In genomic region chr4:53580301-53580700, GRCh38 we compare ENCODE assay signal across 32 cellular contexts. TPM values are rescaled to one million over a fixed set of nuclear protein-coding genes. Genes with fewer than 3 reads are reported as not detected.
"Had no signal": no experiment of that assay in that cellular context is flagged by ENCODE, and none has a peak within 500 bp of the region (broad histone marks: within the 10 kb centered on the region; RNA-seq: fewer than 3 reads in every experiment).

No MANE protein-coding gene starts in this region.

- H3K9me3 ChIP-seq: body of pancreas, esophagus muscularis mucosa, gastrocnemius medialis had no signal

- H3K4me3 ChIP-seq: body of pancreas, esophagus muscularis mucosa, gastrocnemius medialis had no signal

- H3K36me3 ChIP-seq: esophagus muscularis mucosa, gastrocnemius medialis had no signal

- DNase-seq: activated CD4-positive, alpha-beta memory T cell treated with anti-CD3 and anti-CD28 coated beads for 36 hours; activated CD4-positive, alpha-beta T cell treated with anti-CD3 and anti-CD28 coated beads for 36 hours; activated CD4-positive, alpha-beta T cell treated with anti-CD3 and anti-CD28 coated beads, Interleukin-2, amount 10 ng/mL, durations not matched to agents 24 days and 14 days; activated CD4-positive, CD25-positive, alpha-beta regulatory T cell; activated CD4-positive, CD25-positive, alpha-beta regulatory T cell treated with anti-CD3 and anti-CD28 coated beads, Interleukin-2, amount 50 U/mL, for 72 hours; activated CD8-positive, alpha-beta memory T cell treated with anti-CD3 and anti-CD28 coated beads, Interleukin-2, amount 50 U/mL, for 48 hours; activated CD8-positive, alpha-beta T cell treated with anti-CD3 and anti-CD28 coated beads, Interleukin-2, amount 10 ng/mL, durations not matched to agents 7 days and 5 days; activated gamma-delta T cell; activated naive CD4-positive, alpha-beta T cell; activated naive CD4-positive, alpha-beta T cell treated with anti-CD3 and anti-CD28 coated beads, Interleukin-2, amount 50 U/mL, for 16 hours; activated T-cell treated with anti-CD3 and anti-CD28 coated beads for 4 hours; activated T-cell treated with anti-CD3 and anti-CD28 coated beads, Interleukin-2, amount 50 U/mL, for 24 hours; activated T-cell treated with anti-CD3 and anti-CD28 coated beads, Interleukin-2, amount 50 U/mL, for 72 hours; amniotic stem cell; anterior cingulate cortex; body of pancreas; caudate nucleus; cortex of kidney; dermis blood vessel endothelial cell; effector CD4-positive, alpha-beta T cell; effector memory CD8-positive, alpha-beta T cell; erythroblast; foreskin keratinocyte; gastrocnemius medialis; glutamatergic neuron; T-helper 1 cell; T-helper 17 cell; T1000 had no signal

- H3K36me3 Mint-ChIP-seq: activated CD4-positive, alpha-beta memory T cell treated with anti-CD3 and anti-CD28 coated beads for 36 hours; activated naive CD8-positive, alpha-beta T cell had no signal

- H3K4me1 Mint-ChIP-seq: activated CD4-positive, alpha-beta T cell treated with anti-CD3 and anti-CD28 coated beads for 36 hours; activated CD4-positive, alpha-beta T cell treated with anti-CD3 and anti-CD28 coated beads, Interleukin-2, amount 10 ng/mL, durations not matched to agents 24 days and 14 days; T-helper 17 cell had no signal

- H3K27ac ChIP-seq: body of pancreas, esophagus muscularis mucosa, foreskin keratinocyte, gastrocnemius medialis had no signal

- ATAC-seq: activated CD4-positive, alpha-beta T cell treated with anti-CD3 and anti-CD28 coated beads for 36 hours; activated CD8-positive, alpha-beta T cell treated with anti-CD3 and anti-CD28 coated beads, Interleukin-2, amount 10 ng/mL, durations not matched to agents 7 days and 5 days; activated T-cell treated with anti-CD3 and anti-CD28 coated beads, Interleukin-2, amount 50 U/mL, for 72 hours; body of pancreas; effector memory CD8-positive, alpha-beta T cell; foreskin keratinocyte; T-helper 17 cell had no signal

- H3K27ac Mint-ChIP-seq: activated CD4-positive, alpha-beta memory T cell treated with anti-CD3 and anti-CD28 coated beads for 36 hours; activated CD4-positive, alpha-beta T cell treated with anti-CD3 and anti-CD28 coated beads for 36 hours; activated CD4-positive, alpha-beta T cell treated with anti-CD3 and anti-CD28 coated beads, Interleukin-2, amount 10 ng/mL, durations not matched to agents 24 days and 14 days; activated CD8-positive, alpha-beta T cell treated with anti-CD3 and anti-CD28 coated beads, Interleukin-2, amount 10 ng/mL, durations not matched to agents 7 days and 5 days; activated naive CD8-positive, alpha-beta T cell; activated T-cell treated with anti-CD3 and anti-CD28 coated beads, Interleukin-2, amount 50 U/mL, for 24 hours; activated T-cell treated with anti-CD3 and anti-CD28 coated beads, Interleukin-2, amount 50 U/mL, for 72 hours; effector memory CD8-positive, alpha-beta T cell; T-helper 17 cell; T-helper 2 cell treated with Interferon-gamma antibody and Interleukin-4, amounts not matched to agents 5 μg/mL and 100 μg/mL, for 36 hours had no signal

- H3K4me1 ChIP-seq: esophagus muscularis mucosa, foreskin keratinocyte had no signal

- H3K9me3 Mint-ChIP-seq: activated CD4-positive, alpha-beta memory T cell treated with anti-CD3 and anti-CD28 coated beads for 36 hours; activated CD4-positive, alpha-beta T cell treated with anti-CD3 and anti-CD28 coated beads, Interleukin-2, amount 10 ng/mL, durations not matched to agents 24 days and 14 days; activated T-cell treated with anti-CD3 and anti-CD28 coated beads, Interleukin-2, amount 50 U/mL, for 24 hours; activated T-cell treated with anti-CD3 and anti-CD28 coated beads, Interleukin-2, amount 50 U/mL, for 72 hours; T-helper 2 cell treated with Interferon-gamma antibody and Interleukin-4, amounts not matched to agents 5 μg/mL and 100 μg/mL, for 36 hours had no signal

- H3K27me3 ChIP-seq: body of pancreas, esophagus muscularis mucosa, foreskin keratinocyte, gastrocnemius medialis had no signal

- H3K4me3 Mint-ChIP-seq: activated CD4-positive, alpha-beta memory T cell treated with anti-CD3 and anti-CD28 coated beads for 36 hours; activated CD4-positive, alpha-beta T cell treated with anti-CD3 and anti-CD28 coated beads for 36 hours; activated CD4-positive, alpha-beta T cell treated with anti-CD3 and anti-CD28 coated beads, Interleukin-2, amount 10 ng/mL, durations not matched to agents 24 days and 14 days; activated CD8-positive, alpha-beta T cell treated with anti-CD3 and anti-CD28 coated beads, Interleukin-2, amount 10 ng/mL, durations not matched to agents 7 days and 5 days; activated naive CD8-positive, alpha-beta T cell; activated T-cell treated with anti-CD3 and anti-CD28 coated beads, Interleukin-2, amount 50 U/mL, for 24 hours; activated T-cell treated with anti-CD3 and anti-CD28 coated beads, Interleukin-2, amount 50 U/mL, for 72 hours; effector memory CD8-positive, alpha-beta T cell; T-helper 17 cell; T-helper 2 cell treated with Interferon-gamma antibody and Interleukin-4, amounts not matched to agents 5 μg/mL and 100 μg/mL, for 36 hours had no signal

RNA-seq across cellular contexts. Expression of gene LNX1, which starts 11.0 kb away (rescaled TPM):
- total RNA-seq: activated CD4-positive, alpha-beta memory T cell treated with anti-CD3 and anti-CD28 coated beads for 36 hours; activated CD4-positive, alpha-beta T cell treated with anti-CD3 and anti-CD28 coated beads for 36 hours; activated CD4-positive, alpha-beta T cell treated with anti-CD3 and anti-CD28 coated beads, Interleukin-2, amount 10 ng/mL, durations not matched to agents 24 days and 14 days; activated CD8-positive, alpha-beta memory T cell treated with anti-CD3 and anti-CD28 coated beads for 36 hours; activated CD8-positive, alpha-beta T cell treated with anti-CD3 and anti-CD28 coated beads, Interleukin-2, amount 10 ng/mL, durations not matched to agents 7 days and 5 days; T-helper 17 cell had no signal
